In genomic region chr3:43363621-43364266, GRCh38 we compare ENCODE assay signal across 15 cellular contexts.
DNase-seq lines count a peak whose midpoint lies in the region; ATAC-seq and TF ChIP-seq lines count a peak whose summit lies in the region.
"Had no signal": no experiment of that assay in that cellular context is flagged by ENCODE, and none has a peak within 500 bp of the region (broad histone marks: within the 10 kb centered on the region; RNA-seq: fewer than 3 reads in every experiment).

No MANE protein-coding gene starts in this region.

- H3K36me3 ChIP-seq in lower lobe of right lung = no peaks in the 10 kb centered on the region
- H3K36me3 ChIP-seq in testis (ENCODE audit: low read depth, missing control alignments) = no peaks in the 10 kb centered on the region
- peaks cover 7 to 13% of the 10 kb centered on the region in 2 donors for H3K36me3 ChIP-seq in ascending aorta

- no peaks in the 10 kb centered on the region for H3K9me3 Mint-ChIP-seq in activated T-cell treated with anti-CD3 and anti-CD28 coated beads, Interleukin-2, amount 50 U/mL, for 24 hours
- H3K9me3 Mint-ChIP-seq: WTC11 had no signal

- DNase-seq in activated T-cell treated with anti-CD3 and anti-CD28 coated beads, Interleukin-2, amount 50 U/mL, for 24 hours = peak; percentile 17
- DNase-seq in activated T-cell treated with anti-CD3 and anti-CD28 coated beads, Interleukin-2, amount 50 U/mL, for 1 hour = no peak
- DNase-seq in brain pericyte (ENCODE audit: low read depth, low spot score) = peak; percentile 80
- no peak for DNase-seq in lower lobe of right lung
- DNase-seq in testis = peak; percentile 46
- DNase-seq in NCI-H1436 (lab: John Stamatoyannopoulos, UW) = no peak
- DNase-seq in ascending aorta (ENCODE audit: low spot score in 2 of 2) = no peak
- DNase-seq: anterior cingulate cortex, DMS53, dorsolateral prefrontal cortex, SK-N-SH, spleen had no signal

- 45 to 58% methylated on average over 4 to 23 of the region's 26 CpGs for WGBS in testis, 2 donors

- TF ChIP-seq POLR2A in testis (IDR thresholded peaks at IDR 0.05) = no peak

- H3K4me3 ChIP-seq in lower lobe of right lung = no peak overlapping the region
- no peak overlapping the region for H3K4me3 ChIP-seq in testis
- H3K4me3 ChIP-seq in ascending aorta = no peak overlapping the region
- H3K4me3 ChIP-seq: dorsolateral prefrontal cortex, spleen, suprapubic skin had no signal

- H3K27ac ChIP-seq in lower lobe of right lung (peak overlapping the region; percentile 18), testis (no peak overlapping the region), ascending aorta (no peak overlapping the region)
- H3K27ac ChIP-seq: suprapubic skin had no signal

- peaks cover 12% of the 10 kb centered on the region for H3K4me1 ChIP-seq in lower lobe of right lung
- no peaks in the 10 kb centered on the region for H3K4me1 ChIP-seq in testis
- H3K4me1 ChIP-seq in ascending aorta = peaks cover 0 to 3% of the 10 kb centered on the region in 2 donors

- no peak overlapping the region for H3K27ac Mint-ChIP-seq in activated T-cell treated with anti-CD3 and anti-CD28 coated beads, Interleukin-2, amount 50 U/mL, for 24 hours
- H3K27ac Mint-ChIP-seq: WTC11 had no signal

- H3K4me1 Mint-ChIP-seq in activated T-cell treated with anti-CD3 and anti-CD28 coated beads, Interleukin-2, amount 50 U/mL, for 24 hours (ENCODE audit: low read depth) = no peaks in the 10 kb centered on the region

- peaks cover 3% of the 10 kb centered on the region for H3K36me3 Mint-ChIP-seq in activated T-cell treated with anti-CD3 and anti-CD28 coated beads, Interleukin-2, amount 50 U/mL, for 24 hours (ENCODE audit: low read depth)

- no peaks in the 10 kb centered on the region for H3K27me3 Mint-ChIP-seq in activated T-cell treated with anti-CD3 and anti-CD28 coated beads, Interleukin-2, amount 50 U/mL, for 24 hours

- ATAC-seq in lower lobe of right lung = no peak
- no peak for ATAC-seq in HG03469 (IDR thresholded peaks at IDR 0.05; ENCODE audit: unreplicated experiment)
- ATAC-seq: WTC11 had no signal

- H3K27me3 ChIP-seq in lower lobe of right lung (ENCODE audit: low read depth) (no peaks in the 10 kb centered on the region), testis (no peaks in the 10 kb centered on the region), ascending aorta (no peaks in the 10 kb centered on the region)
- H3K27me3 ChIP-seq: dorsolateral prefrontal cortex, spleen, suprapubic skin had no signal

- no peaks in the 10 kb centered on the region for H3K9me3 ChIP-seq in lower lobe of right lung
- H3K9me3 ChIP-seq in testis = no peaks in the 10 kb centered on the region
- no peaks in the 10 kb centered on the region for H3K9me3 ChIP-seq in ascending aorta
- H3K9me3 ChIP-seq: SK-N-SH, spleen, suprapubic skin had no signal

- TF ChIP-seq CTCF in lower lobe of right lung (IDR thresholded peaks at IDR 0.05) (no peak), testis (IDR thresholded peaks at IDR 0.05) (no peak), ascending aorta (IDR thresholded peaks at IDR 0.05) (no peak)

- H3K4me3 Mint-ChIP-seq in activated T-cell treated with anti-CD3 and anti-CD28 coated beads, Interleukin-2, amount 50 U/mL, for 24 hours = no peak overlapping the region
- H3K4me3 Mint-ChIP-seq: WTC11 had no signal

- intact Hi-C loops in lower lobe of right lung (cut with DNase I) = no loop called here
- intact Hi-C loops in testis (cut with DNase I; ENCODE audit: low total_unique reads) = no loop called here
- intact Hi-C loops in ascending aorta (cut with DNase I) = no loop called here

Comparison
In these comparisons a context has a peak if more than half of its experiments do, and no peak if none do; other contexts are left out.
1. DNase-seq: peak in activated T-cell treated with anti-CD3 and anti-CD28 coated beads, Interleukin-2, amount 50 U/mL, for 24 hours (single experiment), brain pericyte (single experiment) and testis (single experiment); none in activated T-cell treated with anti-CD3 and anti-CD28 coated beads, Interleukin-2, amount 50 U/mL, for 1 hour (single experiment), lower lobe of right lung (single experiment), NCI-H1436 (single experiment) and ascending aorta (0 of 2).